15 cellular contexts compared by ENCODE assay signal in genomic region chr6:134466751-134467525, GRCh38.
DNase-seq lines count a peak whose midpoint lies in the region; ATAC-seq lines count a peak whose summit lies in the region.
"Had no signal": no experiment of that assay in that cellular context is flagged by ENCODE, and none has a peak within 500 bp of the region (broad histone marks: within the 10 kb centered on the region; RNA-seq: fewer than 3 reads in every experiment).

No MANE protein-coding gene starts in this region.

- H3K4me3 ChIP-seq in SJCRH30, result no peak overlapping the region

- DNase-seq in DMS153 treated with DMSO at 0.1 percent for 48 hours (lab: John Stamatoyannopoulos, UW; ENCODE audit: unreplicated experiment) (peak; percentile 49), M059J (ENCODE audit: low read depth) (peak; percentile 26), dedifferentiated amniotic fluid mesenchymal stem cell (ENCODE audit: extremely low spot score) (peak; percentile 20), mucosa of gallbladder (ENCODE audit: low spot score) (peak; percentile 44), SJCRH30 (no peak), globus pallidus (ENCODE audit: low spot score) (no peak)
- no peak for DNase-seq in activated effector memory CD4-positive, alpha-beta T cell treated with Interleukin-2 at 50 U/mL for 16 hours
- DNase-seq: activated T-cell treated with anti-CD3 and anti-CD28 coated beads for 4 hours; amygdala; C1 segment of cervical spinal cord; kidney glomerular epithelial cell; naive B cell; NCI-H1417 treated with DMSO at 0.1 percent for 48 hours; stimulated activated naive CD4-positive, alpha-beta T cell had no signal

- no peaks in the 10 kb centered on the region for H3K36me3 ChIP-seq in SJCRH30

- H3K27ac ChIP-seq in SJCRH30, result no peak overlapping the region

- no peaks in the 10 kb centered on the region for H3K9me3 ChIP-seq in SJCRH30 (replicated peaks)

- no peaks in the 10 kb centered on the region for H3K27me3 ChIP-seq in SJCRH30

- no peaks in the 10 kb centered on the region; the same call in 1 of the 2 replicates for H3K4me1 ChIP-seq in SJCRH30

- no peak for ATAC-seq in GM21360 (IDR thresholded peaks at IDR 0.05; ENCODE audit: unreplicated experiment)

Comparison
In these comparisons a context has a peak if more than half of its experiments do, and no peak if none do; other contexts are left out.
1. DNase-seq: peak in DMS153 treated with DMSO at 0.1 percent for 48 hours (single experiment), M059J (single experiment), dedifferentiated amniotic fluid mesenchymal stem cell (single experiment) and mucosa of gallbladder (single experiment); none in SJCRH30 (0 of 2), activated effector memory CD4-positive, alpha-beta T cell treated with Interleukin-2 at 50 U/mL for 16 hours (single experiment) and globus pallidus (single experiment).